ENCODE assay signal across 8 cellular contexts in genomic region chr4:145216532-145216931, GRCh38. TPM values are rescaled to one million over a fixed set of nuclear protein-coding genes. Genes with fewer than 3 reads are reported as not detected.
DNase-seq lines count a peak whose midpoint lies in the region; ATAC-seq, FAIRE-seq and TF ChIP-seq lines count a peak whose summit lies in the region.

No MANE protein-coding gene starts in this region.

- H3K9me3 Mint-ChIP-seq in natural killer cell treated with Interleukin-12 subunit alpha and Interleukin-12 subunit beta and Interleukin-15 and Interleukin-18, amount 100 ng/mL, for 72 hours = no peaks in the 10 kb centered on the region

- ATAC-seq in natural killer cell treated with Interleukin-12 subunit alpha and Interleukin-12 subunit beta and Interleukin-15 and Interleukin-18, amount 100 ng/mL, for 72 hours = no peak

- H3K4me3 ChIP-seq in parathyroid adenoma (ENCODE audit: low read depth, low read length) = no peak overlapping the region

- no peak overlapping the region for H3K4me3 Mint-ChIP-seq in natural killer cell treated with Interleukin-12 subunit alpha and Interleukin-12 subunit beta and Interleukin-15 and Interleukin-18, amount 100 ng/mL, for 72 hours

- H3K9ac ChIP-seq in parathyroid adenoma = no peak overlapping the region

- DNase-seq in natural killer cell treated with Interleukin-12 subunit alpha and Interleukin-12 subunit beta and Interleukin-15 and Interleukin-18, amount 100 ng/mL, for 72 hours (ENCODE audit: low spot score) = no peak
- DNase-seq in activated CD4-positive, alpha-beta T cell treated with anti-CD3 and anti-CD28 coated beads for 4 hours = no peak
- DNase-seq in CD1c-positive myeloid dendritic cell (ENCODE audit: extremely low spot score) = no peak
- DNase-seq in NCI-H128 (lab: John Stamatoyannopoulos, UW; ENCODE audit: unreplicated experiment) = no peak

- H3K4me1 Mint-ChIP-seq in natural killer cell treated with Interleukin-12 subunit alpha and Interleukin-12 subunit beta and Interleukin-15 and Interleukin-18, amount 100 ng/mL, for 72 hours (ENCODE audit: low read depth in 2 of 2) = no peaks in the 10 kb centered on the region

- H3K27me3 Mint-ChIP-seq in natural killer cell treated with Interleukin-12 subunit alpha and Interleukin-12 subunit beta and Interleukin-15 and Interleukin-18, amount 100 ng/mL, for 72 hours = peaks cover 14 to 29% of the 10 kb centered on the region in 2 donors

- H2AFZ ChIP-seq in parathyroid adenoma = no peak overlapping the region

- H3K27me3 ChIP-seq in parathyroid adenoma (ENCODE audit: control insufficient read depth, insufficient read depth, low read length) = no peaks in the 10 kb centered on the region

- no peak overlapping the region for H3K27ac ChIP-seq in parathyroid adenoma

- H3K4me2 ChIP-seq in parathyroid adenoma (ENCODE audit: low read length) = no peak overlapping the region

- no peak overlapping the region for H3K27ac Mint-ChIP-seq in natural killer cell treated with Interleukin-12 subunit alpha and Interleukin-12 subunit beta and Interleukin-15 and Interleukin-18, amount 100 ng/mL, for 72 hours

- no peaks in the 10 kb centered on the region for H3K4me1 ChIP-seq in parathyroid adenoma

- no peaks in the 10 kb centered on the region for H3K9me3 ChIP-seq in parathyroid adenoma (ENCODE audit: control insufficient read depth, low read length)

- no peaks in the 10 kb centered on the region for H3K36me3 Mint-ChIP-seq in natural killer cell treated with Interleukin-12 subunit alpha and Interleukin-12 subunit beta and Interleukin-15 and Interleukin-18, amount 100 ng/mL, for 72 hours

- no peaks in the 10 kb centered on the region for H3K79me2 ChIP-seq in parathyroid adenoma

- no peaks in the 10 kb centered on the region for H3K36me3 ChIP-seq in parathyroid adenoma (ENCODE audit: control insufficient read depth, insufficient read depth, low read length)

- TF ChIP-seq CTCF in LNCAP (IDR thresholded peaks at IDR 0.05) (peak; percentile 68), parathyroid adenoma (IDR thresholded peaks at IDR 0.05) (peak; percentile 24)

- peak; percentile 92 for FAIRE-seq in G401.6 (lab: Jason Lieb, UNC)
- FAIRE-seq in colon (lab: Jason Lieb, UNC) = peak; percentile 77

RNA-seq across cellular contexts. Expression of gene OTUD4, which starts 36.1 kb away (rescaled TPM):
- 10 to 100 TPM; 44.1 to 60.8 TPM for total RNA-seq in natural killer cell treated with Interleukin-12 subunit alpha and Interleukin-12 subunit beta and Interleukin-15 and Interleukin-18, amount 100 ng/mL, for 72 hours
